ENCODE assay signal across 19 cellular contexts in genomic region chr12:3172124-3173007, GRCh38.
DNase-seq lines count a peak whose midpoint lies in the region; ATAC-seq, FAIRE-seq and TF ChIP-seq lines count a peak whose summit lies in the region.
"Had no signal": no experiment of that assay in that cellular context is flagged by ENCODE, and none has a peak within 500 bp of the region (broad histone marks: within the 10 kb centered on the region; RNA-seq: fewer than 3 reads in every experiment).

No MANE protein-coding gene starts in this region.

- peaks cover 0 to 6% of the 10 kb centered on the region in 2 donors for H3K36me3 ChIP-seq in kidney (ENCODE audit: control insufficient read depth in 1 of 2, insufficient read depth in 2 of 2, low read length in 2 of 2)
- H3K36me3 ChIP-seq: SJSA1 had no signal

- ATAC-seq in Right ventricle myocardium superior (ENCODE audit: poor library complexity) (peak; percentile 48), left cardiac atrium (no peak)
- ATAC-seq: K562, PC-3 had no signal

- H3K27ac ChIP-seq in kidney (ENCODE audit: low read depth in 2 of 2, low read length in 2 of 2) = no peak overlapping the region
- no peak overlapping the region for H3K27ac ChIP-seq in substantia nigra (ENCODE audit: low read depth, low read length, poor library complexity, severe bottlenecking)
- H3K27ac ChIP-seq: C4-2B, HL-60, RWPE1 had no signal

- FAIRE-seq in kidney (lab: Jason Lieb, UNC) = no peak
- peak; percentile 44 for FAIRE-seq in urothelium cell line (lab: Jason Lieb, UNC)
- FAIRE-seq: GM12892, K562 had no signal

- peaks cover 2% of the 10 kb centered on the region for H3K27me3 Mint-ChIP-seq in activated CD4-positive, alpha-beta T cell treated with anti-CD3 and anti-CD28 coated beads, Interleukin-2, amount 10 ng/mL, durations not matched to agents 24 days and 14 days

- peaks cover 0 to 19% of the 10 kb centered on the region in 2 donors for H3K4me1 ChIP-seq in kidney (ENCODE audit: control insufficient read depth in 1 of 2, insufficient read depth in 1 of 2, low read depth in 1 of 2, low read length in 2 of 2)

- intact Hi-C loops in Right ventricle myocardium superior (cut with DNase I) (no loop called here), left cardiac atrium (cut with DNase I) (no loop called here), kidney (cut with DNase I) (no loop called here)
- intact Hi-C loops in activated CD4-positive, alpha-beta T cell treated with anti-CD3 and anti-CD28 coated beads, Interleukin-2, amount 10 ng/mL, durations not matched to agents 24 days and 14 days (cut with micrococcal nuclease) = no loop called here

- no peaks in the 10 kb centered on the region for H3K9me3 ChIP-seq in kidney (ENCODE audit: control insufficient read depth in 1 of 2, low read length in 2 of 2)
- H3K9me3 ChIP-seq: SJSA1 had no signal

- H3K27ac Mint-ChIP-seq in activated CD4-positive, alpha-beta T cell treated with anti-CD3 and anti-CD28 coated beads, Interleukin-2, amount 10 ng/mL, durations not matched to agents 24 days and 14 days = no peak overlapping the region

- no peaks in the 10 kb centered on the region for H3K36me3 Mint-ChIP-seq in activated CD4-positive, alpha-beta T cell treated with anti-CD3 and anti-CD28 coated beads, Interleukin-2, amount 10 ng/mL, durations not matched to agents 24 days and 14 days (ENCODE audit: low read depth)

- H3K4me1 Mint-ChIP-seq in activated CD4-positive, alpha-beta T cell treated with anti-CD3 and anti-CD28 coated beads, Interleukin-2, amount 10 ng/mL, durations not matched to agents 24 days and 14 days = peaks cover 6% of the 10 kb centered on the region

- no peak overlapping the region for H3K9ac ChIP-seq in kidney (ENCODE audit: low read length in 2 of 2)

- no peak for TF ChIP-seq CTCF in kidney (IDR thresholded peaks at IDR 0.05; ENCODE audit: borderline replicate concordance, extremely low read depth, insufficient read depth)

- DNase-seq in Right ventricle myocardium superior (peak; percentile 31), left cardiac atrium (no peak), SK-N-DZ (ENCODE audit: low spot score) (peak; percentile 56), kidney (peak; percentile 51), urothelium cell line (ENCODE audit: low spot score) (no peak), GM19238 (ENCODE audit: insufficient read length, low spot score) (no peak), substantia nigra (lab: John Stamatoyannopoulos, UW) (no peak)
- DNase-seq in activated CD4-positive, alpha-beta T cell treated with anti-CD3 and anti-CD28 coated beads, Interleukin-2, amount 10 ng/mL, durations not matched to agents 24 days and 14 days = no peak
- DNase-seq: HCEC 1CT, NCI-H187 treated with DMSO at 0.1 percent for 48 hours, NCI-H510A, NCI-H82, PC-3 had no signal

- H3K4me3 Mint-ChIP-seq in activated CD4-positive, alpha-beta T cell treated with anti-CD3 and anti-CD28 coated beads, Interleukin-2, amount 10 ng/mL, durations not matched to agents 24 days and 14 days = no peak overlapping the region

- no peak overlapping the region for H3K4me3 ChIP-seq in kidney (ENCODE audit: low read length in 2 of 2)
- H3K4me3 ChIP-seq: K562, SJSA1 had no signal

- no peaks in the 10 kb centered on the region for H3K9me3 Mint-ChIP-seq in activated CD4-positive, alpha-beta T cell treated with anti-CD3 and anti-CD28 coated beads, Interleukin-2, amount 10 ng/mL, durations not matched to agents 24 days and 14 days

Comparison
In these comparisons a context has a peak if more than half of its experiments do, and no peak if none do; other contexts are left out.
1. DNase-seq: peak in Right ventricle myocardium superior (single experiment), SK-N-DZ (single experiment) and kidney (single experiment); none in left cardiac atrium (single experiment), urothelium cell line (single experiment), GM19238 (single experiment), activated CD4-positive, alpha-beta T cell treated with anti-CD3 and anti-CD28 coated beads, Interleukin-2, amount 10 ng/mL, durations not matched to agents 24 days and 14 days (single experiment) and substantia nigra (0 of 49).